In the genomic region with DNA sequence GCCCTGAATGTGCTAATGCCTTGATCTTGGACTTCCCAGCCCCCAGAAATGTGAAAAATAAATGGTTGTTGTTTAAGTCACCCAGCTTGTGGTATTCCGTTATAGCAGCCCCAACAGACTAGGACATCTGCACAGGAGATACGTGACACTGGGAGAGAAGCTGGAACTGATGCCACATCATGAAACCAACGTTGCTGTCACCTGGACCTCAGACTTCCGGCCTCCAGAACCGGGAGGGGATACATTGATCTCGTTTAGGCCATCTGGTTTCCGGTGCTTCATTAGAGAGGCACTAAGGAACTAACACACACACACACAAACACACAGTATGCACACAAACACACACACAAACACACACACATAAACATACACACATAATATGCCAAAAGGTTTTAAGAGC, we compare ENCODE assay signal across 25 cellular contexts.
DNase-seq lines count a peak whose midpoint lies in the region; ATAC-seq, FAIRE-seq and TF ChIP-seq lines count a peak whose summit lies in the region.
"Had no signal": no experiment of that assay in that cellular context is flagged by ENCODE, and none has a peak within 500 bp of the region (broad histone marks: within the 10 kb centered on the region; RNA-seq: fewer than 3 reads in every experiment).

No MANE protein-coding gene starts in this region.

- ATAC-seq in activated CD8-positive, alpha-beta T cell treated with anti-CD3 and anti-CD28 coated beads, Interleukin-2, amount 10 ng/mL, durations not matched to agents 7 days and 5 days, result no peak
- ATAC-seq in activated CD8-positive, alpha-beta T cell treated with anti-CD3 and anti-CD28 coated beads for 36 hours, result no peak
- ATAC-seq in naive thymus-derived CD4-positive, alpha-beta T cell, result no peak
- no peak for ATAC-seq in activated T-cell treated with anti-CD3 and anti-CD28 coated beads, Interleukin-2, amount 50 U/mL, for 4 hours
- ATAC-seq: HepG2, Panc1 had no signal

- peak overlapping the region; percentile 72 for H3K27ac Mint-ChIP-seq in activated CD8-positive, alpha-beta T cell treated with anti-CD3 and anti-CD28 coated beads, Interleukin-2, amount 10 ng/mL, durations not matched to agents 7 days and 5 days
- no peak overlapping the region for H3K27ac Mint-ChIP-seq in activated CD8-positive, alpha-beta T cell treated with anti-CD3 and anti-CD28 coated beads for 36 hours
- H3K27ac Mint-ChIP-seq in naive thymus-derived CD4-positive, alpha-beta T cell, result no peak overlapping the region
- H3K27ac Mint-ChIP-seq: HFFc6 had no signal

- no peak overlapping the region for H3K4me3 ChIP-seq in H1 (ENCODE audit: extremely low read depth in 1 of 4, insufficient read depth in 2 of 4, low read depth in 3 of 4, low read length in 4 of 4)
- no peak overlapping the region for H3K4me3 ChIP-seq in naive thymus-derived CD4-positive, alpha-beta T cell (ENCODE audit: low read length)
- H3K4me3 ChIP-seq: SJCRH30 had no signal

- no peak overlapping the region for H2BK5ac ChIP-seq in H1 (ENCODE audit: low read depth, low read length)

- no peaks in the 10 kb centered on the region for H3K36me3 Mint-ChIP-seq in activated CD8-positive, alpha-beta T cell treated with anti-CD3 and anti-CD28 coated beads, Interleukin-2, amount 10 ng/mL, durations not matched to agents 7 days and 5 days (ENCODE audit: low read depth)
- H3K36me3 Mint-ChIP-seq in activated CD8-positive, alpha-beta T cell treated with anti-CD3 and anti-CD28 coated beads for 36 hours (ENCODE audit: low read depth), result no peaks in the 10 kb centered on the region
- H3K36me3 Mint-ChIP-seq in naive thymus-derived CD4-positive, alpha-beta T cell, result peaks cover 0 to 8% (median 4%) of the 10 kb centered on the region in 5 donors
- no peaks in the 10 kb centered on the region for H3K36me3 Mint-ChIP-seq in activated T-cell treated with anti-CD3 and anti-CD28 coated beads, Interleukin-2, amount 50 U/mL, for 4 hours (ENCODE audit: insufficient read depth)

- no peak for TF ChIP-seq CTCF in activated CD8-positive, alpha-beta T cell treated with anti-CD3 and anti-CD28 coated beads for 36 hours (IDR thresholded peaks at IDR 0.05)
- TF ChIP-seq CTCF in H1 (IDR thresholded peaks at IDR 0.05; ENCODE audit: control extremely low read depth in 1 of 3, insufficient read depth in 1 of 3, low read depth in 1 of 3, low read length in 3 of 3), result no peak

- H3K27ac ChIP-seq in angular gyrus (ENCODE audit: low read depth, low read length), result peak overlapping the region; percentile 6
- no peak overlapping the region for H3K27ac ChIP-seq in H1 (ENCODE audit: low read depth, low read length)
- H3K27ac ChIP-seq in naive thymus-derived CD4-positive, alpha-beta T cell (ENCODE audit: low read depth, low read length), result no peak overlapping the region
- H3K27ac ChIP-seq: 22Rv1, C4-2B, SJCRH30 had no signal

- 91% methylated on average over 7 of the region's 7 CpGs; no CpG with 5 or more reads in 1 of the 2 experiments for WGBS in H1 (ENCODE audit: extremely low coverage in 1 of 2, insufficient coverage in 1 of 2, insufficient read length in 1 of 2, insufficient replicate concordance in 2 of 2, low coverage in 1 of 2, low lambda C conversion rate in 2 of 2, missing lambda C conversion rate in 1 of 2), 2 experiments

- H3K4me2 ChIP-seq in H1 (ENCODE audit: insufficient read depth in 1 of 2, low read depth in 2 of 2, low read length in 2 of 2), result no peak overlapping the region

- no peak for TF ChIP-seq RAD21 in H1 (IDR thresholded peaks at IDR 0.05 in 1 of 2, conservative IDR thresholded peaks at IDR 0.05 in 1 of 2; ENCODE audit: low read depth in 2 of 2, low read length in 2 of 2)

- H2BK12ac ChIP-seq in H1 (ENCODE audit: low read depth, low read length), result no peak overlapping the region

- POLR2A ChIA-PET in activated CD8-positive, alpha-beta T cell treated with anti-CD3 and anti-CD28 coated beads, Interleukin-2, amount 10 ng/mL, durations not matched to agents 7 days and 5 days (lab: Charles Lee), result no interaction called here
- POLR2A ChIA-PET in activated CD8-positive, alpha-beta T cell treated with anti-CD3 and anti-CD28 coated beads for 36 hours (lab: Charles Lee), result interaction anchor here (0.9 kb wide), 1 partner anchor 74 kb away, joined by 3 read pairs; no protein-coding TSS in a partner anchor
- POLR2A ChIA-PET in H1 (lab: Charles Lee; ENCODE audit: partially characterized antibody), result no interaction called here
- POLR2A ChIA-PET in naive thymus-derived CD4-positive, alpha-beta T cell (lab: Charles Lee), result no interaction called here

- H3K14ac ChIP-seq in H1 (ENCODE audit: insufficient read length), result no peak overlapping the region

- in situ Hi-C loops in G401 (cut with HindIII; ENCODE audit: low sequenced_read_pairs), result no loop called here

- no peak overlapping the region for H4K5ac ChIP-seq in H1 (ENCODE audit: insufficient read length, low read depth, low read length)

- no peak overlapping the region for H3K56ac ChIP-seq in H1 (replicated peaks; ENCODE audit: insufficient read length, low read depth, low read length)

- H2BK15ac ChIP-seq in H1 (ENCODE audit: low read length), result peak overlapping the region; percentile 8; the same call in 1 of the 2 replicates

- no peak for DNase-seq in activated CD8-positive, alpha-beta T cell treated with anti-CD3 and anti-CD28 coated beads, Interleukin-2, amount 10 ng/mL, durations not matched to agents 7 days and 5 days
- no peak for DNase-seq in activated CD8-positive, alpha-beta T cell treated with anti-CD3 and anti-CD28 coated beads for 36 hours
- peak; percentile 20 for DNase-seq in G401 (ENCODE audit: low spot score)
- DNase-seq in H1 (ENCODE audit: low read depth in 1 of 2, low spot score in 2 of 2), result no peak
- DNase-seq in naive thymus-derived CD4-positive, alpha-beta T cell, result no peak
- DNase-seq in activated T-cell treated with anti-CD3 and anti-CD28 coated beads, Interleukin-2, amount 50 U/mL, for 4 hours, result no peak
- DNase-seq in effector CD8-positive, alpha-beta T cell (lab: John Stamatoyannopoulos, UW), result no peak
- DNase-seq: DMS53; EL; HFFc6; NCI-H1105; NCI-H146; NCI-H2029 treated with DMSO at 0.1 percent for 48 hours; NCI-H226; NCI-H510A treated with DMSO at 0.1 percent for 48 hours; NCI-H748 treated with DMSO at 0.1 percent for 48 hours; NK-92 treated with Interleukin-12 subunit alpha and Interleukin-12 subunit beta, amount 100 ng/mL, for 24 hours; SJCRH30 had no signal

- H3K9ac ChIP-seq in H1 (replicated peaks in 1 of 4; ENCODE audit: extremely low read depth in 1 of 4, low read depth in 3 of 4, low read length in 3 of 4), result no peak overlapping the region

- peaks cover 25% of the 10 kb centered on the region for H3K4me1 Mint-ChIP-seq in activated CD8-positive, alpha-beta T cell treated with anti-CD3 and anti-CD28 coated beads, Interleukin-2, amount 10 ng/mL, durations not matched to agents 7 days and 5 days (ENCODE audit: low read depth)
- peaks cover 9% of the 10 kb centered on the region for H3K4me1 Mint-ChIP-seq in activated CD8-positive, alpha-beta T cell treated with anti-CD3 and anti-CD28 coated beads for 36 hours (ENCODE audit: low read depth)
- H3K4me1 Mint-ChIP-seq in naive thymus-derived CD4-positive, alpha-beta T cell, result peaks cover 0 to 9% (median 4%) of the 10 kb centered on the region in 7 donors
- no peaks in the 10 kb centered on the region for H3K4me1 Mint-ChIP-seq in activated T-cell treated with anti-CD3 and anti-CD28 coated beads, Interleukin-2, amount 50 U/mL, for 4 hours (ENCODE audit: low read depth)

- no peaks in the 10 kb centered on the region for H3K9me3 Mint-ChIP-seq in activated CD8-positive, alpha-beta T cell treated with anti-CD3 and anti-CD28 coated beads, Interleukin-2, amount 10 ng/mL, durations not matched to agents 7 days and 5 days (ENCODE audit: insufficient read depth)
- no peaks in the 10 kb centered on the region for H3K9me3 Mint-ChIP-seq in activated CD8-positive, alpha-beta T cell treated with anti-CD3 and anti-CD28 coated beads for 36 hours
- peaks cover 0 to 2% (median 0%) of the 10 kb centered on the region in 11 donors for H3K9me3 Mint-ChIP-seq in naive thymus-derived CD4-positive, alpha-beta T cell
- H3K9me3 Mint-ChIP-seq in activated T-cell treated with anti-CD3 and anti-CD28 coated beads, Interleukin-2, amount 50 U/mL, for 4 hours, result no peaks in the 10 kb centered on the region
- H3K9me3 Mint-ChIP-seq: H9 had no signal

- intact Hi-C loops in activated CD8-positive, alpha-beta T cell treated with anti-CD3 and anti-CD28 coated beads for 36 hours (cut with micrococcal nuclease), result no loop called here
- intact Hi-C loops in naive thymus-derived CD4-positive, alpha-beta T cell (cut with micrococcal nuclease), result no loop called here

- peaks cover 0 to 2% (median 0%) of the 10 kb centered on the region in 4 experiments; a peak in 1 of 7 replicates for H3K4me1 ChIP-seq in H1 (replicated peaks in 1 of 4; ENCODE audit: control insufficient read depth in 3 of 4, insufficient read depth in 4 of 4, low read length in 3 of 4)
- no peaks in the 10 kb centered on the region for H3K4me1 ChIP-seq in naive thymus-derived CD4-positive, alpha-beta T cell (ENCODE audit: control insufficient read depth in 2 of 2, insufficient read depth in 2 of 2, low read length in 2 of 2)
- H3K4me1 ChIP-seq: SJCRH30 had no signal

- no peaks in the 10 kb centered on the region for H3K79me1 ChIP-seq in H1 (ENCODE audit: low read depth, low read length)

- H2BK20ac ChIP-seq in H1 (ENCODE audit: low read length), result no peak overlapping the region

- no peaks in the 10 kb centered on the region for H3K23me2 ChIP-seq in H1 (ENCODE audit: low read depth, low read length)

- no peak overlapping the region for H2AFZ ChIP-seq in H1 (ENCODE audit: low read length)

- H3K79me2 ChIP-seq in H1 (ENCODE audit: control insufficient read depth in 1 of 2, insufficient read depth in 2 of 2, low read length in 2 of 2), result no peaks in the 10 kb centered on the region

- no peaks in the 10 kb centered on the region for H3K27me3 Mint-ChIP-seq in activated CD8-positive, alpha-beta T cell treated with anti-CD3 and anti-CD28 coated beads, Interleukin-2, amount 10 ng/mL, durations not matched to agents 7 days and 5 days (ENCODE audit: low read depth)
- H3K27me3 Mint-ChIP-seq in activated CD8-positive, alpha-beta T cell treated with anti-CD3 and anti-CD28 coated beads for 36 hours, result no peaks in the 10 kb centered on the region
- H3K27me3 Mint-ChIP-seq in naive thymus-derived CD4-positive, alpha-beta T cell, result peaks cover 0 to 33% (median 11%) of the 10 kb centered on the region in 5 donors
- peaks cover 5% of the 10 kb centered on the region for H3K27me3 Mint-ChIP-seq in activated T-cell treated with anti-CD3 and anti-CD28 coated beads, Interleukin-2, amount 50 U/mL, for 4 hours (ENCODE audit: low read depth)

- no peak overlapping the region for H2BK120ac ChIP-seq in H1 (replicated peaks; ENCODE audit: low read depth, low read length)

- H4K8ac ChIP-seq in H1 (ENCODE audit: extremely low read depth, insufficient read depth, low read length), result no peak overlapping the region

- CTCF ChIA-PET in activated CD8-positive, alpha-beta T cell treated with anti-CD3 and anti-CD28 coated beads, Interleukin-2, amount 10 ng/mL, durations not matched to agents 7 days and 5 days (lab: Charles Lee), result no interaction called here
- CTCF ChIA-PET in activated CD8-positive, alpha-beta T cell treated with anti-CD3 and anti-CD28 coated beads for 36 hours (lab: Charles Lee), result no interaction called here
- CTCF ChIA-PET in H1 (lab: Charles Lee; ENCODE audit: partially characterized antibody), result interaction anchor here (0.6 to 2.7 kb wide), 6 partner anchors 34 to 468 kb away, joined by 3 to 8 read pairs (median 3); partner anchors contain the start of gene ADAMTS16
- CTCF ChIA-PET in naive thymus-derived CD4-positive, alpha-beta T cell (lab: Charles Lee), result no interaction called here

- FAIRE-seq in H1 (lab: Jason Lieb, UNC), result no peak
- FAIRE-seq: D721Med, HepG2 had no signal

- H3K9me3 ChIP-seq in H1 (ENCODE audit: insufficient read depth in 2 of 2, low read depth in 1 of 2, low read length in 1 of 2), result no peaks in the 10 kb centered on the region
- no peaks in the 10 kb centered on the region for H3K9me3 ChIP-seq in naive thymus-derived CD4-positive, alpha-beta T cell (ENCODE audit: control insufficient read depth in 2 of 3, low read length in 3 of 3)
- H3K9me3 ChIP-seq: SJCRH30 had no signal

- no peak overlapping the region for H2AK5ac ChIP-seq in H1 (ENCODE audit: low read depth, low read length)

- no peak overlapping the region for H3K4me3 Mint-ChIP-seq in activated CD8-positive, alpha-beta T cell treated with anti-CD3 and anti-CD28 coated beads, Interleukin-2, amount 10 ng/mL, durations not matched to agents 7 days and 5 days
- H3K4me3 Mint-ChIP-seq in activated CD8-positive, alpha-beta T cell treated with anti-CD3 and anti-CD28 coated beads for 36 hours, result no peak overlapping the region
- H3K4me3 Mint-ChIP-seq in naive thymus-derived CD4-positive, alpha-beta T cell, result no peak overlapping the region
- H3K4me3 Mint-ChIP-seq in activated T-cell treated with anti-CD3 and anti-CD28 coated beads, Interleukin-2, amount 50 U/mL, for 4 hours, result no peak overlapping the region
- H3K4me3 Mint-ChIP-seq: H9, HFFc6 had no signal

- H3K36me3 ChIP-seq in H1 (ENCODE audit: control insufficient read depth in 2 of 4, insufficient read depth in 4 of 4, low read length in 3 of 4), result no peaks in the 10 kb centered on the region
- H3K36me3 ChIP-seq in naive thymus-derived CD4-positive, alpha-beta T cell (ENCODE audit: control insufficient read depth in 2 of 3, insufficient read depth in 3 of 3, low read length in 3 of 3), result no peaks in the 10 kb centered on the region
- H3K36me3 ChIP-seq: SJCRH30 had no signal

- no peak overlapping the region for H3K4ac ChIP-seq in H1 (replicated peaks; ENCODE audit: insufficient read length, low read depth, low read length)

- TF ChIP-seq EP300 in H1 (IDR thresholded peaks at IDR 0.05; ENCODE audit: borderline replicate concordance in 1 of 2, low read depth in 2 of 2, low read length in 2 of 2), result no peak

- no peak overlapping the region for H4K91ac ChIP-seq in H1 (replicated peaks; ENCODE audit: insufficient read length, low read length)

- no peak overlapping the region for H3K23ac ChIP-seq in H1 (ENCODE audit: insufficient read length)

- TF ChIP-seq POLR2A in H1 (IDR thresholded peaks at IDR 0.05; ENCODE audit: control extremely low read depth in 1 of 2, low read depth in 2 of 2, low read length in 2 of 2), result no peak

- H4K20me1 ChIP-seq in H1 (replicated peaks in 1 of 2; ENCODE audit: control insufficient read depth in 1 of 2, insufficient read depth in 2 of 2, low read length in 2 of 2), result no peaks in the 10 kb centered on the region

- no peaks in the 10 kb centered on the region for H3K27me3 ChIP-seq in H1 (replicated peaks in 1 of 4; ENCODE audit: control insufficient read depth in 3 of 4, extremely low read depth in 1 of 4, insufficient read depth in 3 of 4, low read length in 3 of 4)
- H3K27me3 ChIP-seq in naive thymus-derived CD4-positive, alpha-beta T cell (ENCODE audit: control insufficient read depth in 2 of 2, insufficient read depth in 2 of 2, low read length in 2 of 2), result no peaks in the 10 kb centered on the region
- H3K27me3 ChIP-seq: SJCRH30 had no signal

- H3K18ac ChIP-seq in H1 (ENCODE audit: extremely low read depth, low read length), result no peak overlapping the region
